13 cellular contexts compared by ENCODE assay signal in the genomic region with DNA sequence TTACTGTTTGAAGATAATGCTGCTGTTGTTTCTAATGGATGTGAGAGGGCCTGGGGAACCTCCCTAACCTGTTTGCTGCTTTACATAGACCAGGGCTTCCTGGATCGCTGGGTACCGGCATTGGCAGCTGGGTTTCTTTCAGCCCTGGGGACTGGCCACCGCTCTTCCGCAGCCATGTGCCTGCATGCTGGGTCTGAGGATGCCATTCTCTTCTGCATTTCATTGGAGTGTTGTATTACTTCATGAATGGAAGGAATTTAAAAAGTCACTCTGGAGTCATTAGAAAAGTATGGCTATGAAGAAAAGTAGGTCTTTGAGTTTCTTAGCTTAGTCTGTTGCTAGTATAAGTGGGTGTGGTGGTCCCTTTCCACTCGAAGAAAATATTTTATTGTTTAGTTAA.
DNase-seq lines count a peak whose midpoint lies in the region; ATAC-seq and TF ChIP-seq lines count a peak whose summit lies in the region.
"Had no signal": no experiment of that assay in that cellular context is flagged by ENCODE, and none has a peak within 500 bp of the region (broad histone marks: within the 10 kb centered on the region; RNA-seq: fewer than 3 reads in every experiment).

No MANE protein-coding gene starts in this region.

- no peaks in the 10 kb centered on the region for H3K36me3 ChIP-seq in right atrium auricular region
- peaks cover 0 to 9% (median 3%) of the 10 kb centered on the region in 4 donors for H3K36me3 ChIP-seq in stomach

- H3K4me1 Mint-ChIP-seq in activated B cell treated with CpG ODN at 0.5 μM for 24 hours, result peaks cover 91% of the 10 kb centered on the region

- H3K4me3 ChIP-seq in right atrium auricular region, result no peak overlapping the region
- no peak overlapping the region for H3K4me3 ChIP-seq in stomach

- TF ChIP-seq POLR2A in stomach (IDR thresholded peaks at IDR 0.05), result no peak

- H3K27me3 ChIP-seq in right atrium auricular region (no peaks in the 10 kb centered on the region), stomach (no peaks in the 10 kb centered on the region)

- ATAC-seq in activated B cell treated with CpG ODN at 0.5 μM for 24 hours (ENCODE audit: low read depth) (peak; percentile 49), GM21390 (IDR thresholded peaks at IDR 0.05; ENCODE audit: unreplicated experiment) (no peak)
- ATAC-seq in stimulated activated naive CD8-positive, alpha-beta T cell treated with anti-CD3 and anti-CD28 coated beads, Interleukin-15, Interleukin-2, amounts not matched to agents 100 U/mL and 50 U/mL, for 24 hours, result no peak

- H3K27me3 Mint-ChIP-seq in activated B cell treated with CpG ODN at 0.5 μM for 24 hours, result no peaks in the 10 kb centered on the region
- H3K27me3 Mint-ChIP-seq: activated naive CD8-positive, alpha-beta T cell treated with anti-CD3 and anti-CD28 coated beads for 36 hours; dendritic cell treated with granulocyte-macrophage colony-stimulating factor and Interleukin-4, amounts not matched to agents 40 ng/mL and 50 ng/mL, for 4 days had no signal

- peaks cover 0 to 65% of the 10 kb centered on the region in 2 donors for H3K4me1 ChIP-seq in right atrium auricular region
- peaks cover 16 to 44% (median 24%) of the 10 kb centered on the region in 4 donors for H3K4me1 ChIP-seq in stomach

- intact Hi-C loops in cardiac septum (cut with DNase I), result no loop called here
- intact Hi-C loops in activated B cell treated with CpG ODN at 0.5 μM for 24 hours (cut with micrococcal nuclease), result loop anchor here (1.0 to 2.0 kb wide), 3 partner anchors 8 to 26 kb away; no protein-coding TSS in a partner anchor
- intact Hi-C loops in stomach (cut with DNase I; ENCODE audit: low total_unique reads), result no loop called here

- H3K9me3 Mint-ChIP-seq in activated B cell treated with CpG ODN at 0.5 μM for 24 hours, result no peaks in the 10 kb centered on the region
- H3K9me3 Mint-ChIP-seq: activated naive CD8-positive, alpha-beta T cell treated with anti-CD3 and anti-CD28 coated beads for 36 hours had no signal

- no peak overlapping the region for H3K4me3 Mint-ChIP-seq in activated B cell treated with CpG ODN at 0.5 μM for 24 hours
- H3K4me3 Mint-ChIP-seq: activated naive CD8-positive, alpha-beta T cell treated with anti-CD3 and anti-CD28 coated beads for 36 hours; dendritic cell treated with granulocyte-macrophage colony-stimulating factor and Interleukin-4, amounts not matched to agents 40 ng/mL and 50 ng/mL, for 4 days had no signal

- peak overlapping the region; percentile 74 for H3K27ac Mint-ChIP-seq in activated B cell treated with CpG ODN at 0.5 μM for 24 hours
- H3K27ac Mint-ChIP-seq: activated naive CD8-positive, alpha-beta T cell treated with anti-CD3 and anti-CD28 coated beads for 36 hours; dendritic cell treated with granulocyte-macrophage colony-stimulating factor and Interleukin-4, amounts not matched to agents 40 ng/mL and 50 ng/mL, for 4 days had no signal

- POLR2A ChIA-PET in activated B cell treated with CpG ODN at 0.5 μM for 24 hours (lab: Charles Lee), result interaction anchor here (0.6 to 1.5 kb wide), 4 partner anchors 9 to 127 kb away, joined by 4 to 7 read pairs (median 6); no protein-coding TSS in a partner anchor

- no peak for TF ChIP-seq EP300 in stomach (IDR thresholded peaks at IDR 0.05)

- CTCF ChIA-PET in activated B cell treated with CpG ODN at 0.5 μM for 24 hours (lab: Charles Lee), result interaction anchor here (0.9 kb wide), 1 partner anchor 61 kb away, joined by 4 read pairs; no protein-coding TSS in a partner anchor

- 36 to 66% (median 52%) methylated on average over 5 of the region's 5 CpGs for WGBS in stomach, 5 donors

- H3K9me3 ChIP-seq in right atrium auricular region (no peaks in the 10 kb centered on the region), stomach (no peaks in the 10 kb centered on the region)

- peaks cover 37% of the 10 kb centered on the region for H3K36me3 Mint-ChIP-seq in activated B cell treated with CpG ODN at 0.5 μM for 24 hours (ENCODE audit: low read depth)

- no peak for TF ChIP-seq CTCF in right atrium auricular region (IDR thresholded peaks at IDR 0.05)
- no peak for TF ChIP-seq CTCF in activated B cell treated with CpG ODN at 0.5 μM for 24 hours (IDR thresholded peaks at IDR 0.05)
- TF ChIP-seq CTCF in stomach (IDR thresholded peaks at IDR 0.05), result no peak

- peak overlapping the region; percentile 11 to 15 for H3K27ac ChIP-seq in right atrium auricular region
- H3K27ac ChIP-seq in stomach, result no peak overlapping the region

- DNase-seq in right atrium auricular region (ENCODE audit: low spot score), result no peak
- no peak for DNase-seq in cardiac septum (ENCODE audit: low spot score)
- DNase-seq in activated B cell treated with CpG ODN at 0.5 μM for 24 hours, result no peak
- peak; percentile 14 for DNase-seq in foreskin melanocyte
- DNase-seq in stomach, result peak; percentile 51
- DNase-seq in KG1 (lab: John Stamatoyannopoulos, UW), result no peak
- DNase-seq in stimulated activated naive CD8-positive, alpha-beta T cell treated with anti-CD3 and anti-CD28 coated beads, Interleukin-15, Interleukin-2, amounts not matched to agents 100 U/mL and 50 U/mL, for 24 hours, result no peak
- DNase-seq: activated CD8-positive, alpha-beta memory T cell treated with anti-CD3 and anti-CD28 coated beads for 24 hours; activated naive CD8-positive, alpha-beta T cell treated with anti-CD3 and anti-CD28 coated beads for 36 hours; NCI-H226; T1000 had no signal

Comparison
In these comparisons a context has a peak if more than half of its experiments do, and no peak if none do; other contexts are left out.
1. DNase-seq: peak in foreskin melanocyte (single experiment) and stomach (single experiment); none in right atrium auricular region (single experiment), cardiac septum (single experiment), activated B cell treated with CpG ODN at 0.5 μM for 24 hours (single experiment), KG1 (single experiment) and stimulated activated naive CD8-positive, alpha-beta T cell treated with anti-CD3 and anti-CD28 coated beads, Interleukin-15, Interleukin-2, amounts not matched to agents 100 U/mL and 50 U/mL, for 24 hours (single experiment).
2. H3K27ac ChIP-seq: peak in right atrium auricular region (2 of 2); none in stomach (0 of 5).